17 cellular contexts compared by ENCODE assay signal in genomic region chr9:125548141-125548540, GRCh38.
DNase-seq lines count a peak whose midpoint lies in the region; ATAC-seq and TF ChIP-seq lines count a peak whose summit lies in the region.
"Had no signal": no experiment of that assay in that cellular context is flagged by ENCODE, and none has a peak within 500 bp of the region (broad histone marks: within the 10 kb centered on the region; RNA-seq: fewer than 3 reads in every experiment).

No MANE protein-coding gene starts in this region.

- H3K9me2 ChIP-seq in Karpas-422 (replicated peaks; ENCODE audit: insufficient read depth, low read length) = no peaks in the 10 kb centered on the region
- H3K9me2 ChIP-seq: SK-N-SH had no signal

- H3K4me3 ChIP-seq in esophagus muscularis mucosa (no peak overlapping the region), HAP-1 (no peak overlapping the region), Karpas-422 (ENCODE audit: low read length) (no peak overlapping the region)
- H3K4me3 ChIP-seq: A549, K562 had no signal

- DNase-seq in NCI-H510A treated with DMSO at 0.1 percent for 48 hours (lab: John Stamatoyannopoulos, UW) = peak; percentile 18
- no peak for DNase-seq in NCI-H510A (lab: John Stamatoyannopoulos, UW)
- DNase-seq in HuH-7 (ENCODE audit: low spot score) = peak; percentile 23
- no peak for DNase-seq in esophagus muscularis mucosa (ENCODE audit: extremely low spot score)
- DNase-seq in progenitor cell of endocrine pancreas (ENCODE audit: low spot score, unreplicated experiment) = no peak
- no peak for DNase-seq in activated naive CD4-positive, alpha-beta T cell treated with anti-CD3 and anti-CD28 coated beads, Interleukin-2, amount 50 U/mL, for 72 hours (ENCODE audit: low spot score in 2 of 2)
- no peak for DNase-seq in HAP-1 (ENCODE audit: low spot score in 2 of 2)
- no peak for DNase-seq in Karpas-422
- DNase-seq: EL, NCI-H1048, NCI-H187 treated with DMSO at 0.1 percent for 48 hours, NCI-H2171 treated with DMSO at 0.1 percent for 48 hours, NCI-H526, SK-N-SH had no signal

- H3K9me3 ChIP-seq in esophagus muscularis mucosa (no peaks in the 10 kb centered on the region), HAP-1 (no peaks in the 10 kb centered on the region), Karpas-422 (ENCODE audit: low read length) (no peaks in the 10 kb centered on the region)
- H3K9me3 ChIP-seq: A549, SK-N-SH had no signal

- intact Hi-C loops in esophagus muscularis mucosa (cut with DNase I) = no loop called here

- H3K79me2 ChIP-seq in Karpas-422 (ENCODE audit: low read length) = 0 out of 2 replicates have a peak, but pooled peaks cover 4% of the 10 kb centered on the region

- H3K9ac ChIP-seq in Karpas-422 (ENCODE audit: low read length) = no peak overlapping the region
- H3K9ac ChIP-seq: SK-N-SH had no signal

- H3K36me3 Mint-ChIP-seq in progenitor cell of endocrine pancreas (ENCODE audit: insufficient read depth) = no peaks in the 10 kb centered on the region
- no peaks in the 10 kb centered on the region for H3K36me3 Mint-ChIP-seq in activated naive CD4-positive, alpha-beta T cell treated with anti-CD3 and anti-CD28 coated beads, Interleukin-2, amount 50 U/mL, for 72 hours

- TF ChIP-seq CTCF in esophagus muscularis mucosa (IDR thresholded peaks at IDR 0.05) (no peak), progenitor cell of endocrine pancreas (IDR thresholded peaks at IDR 0.05; ENCODE audit: unreplicated experiment) (no peak)

- H3K27me3 ChIP-seq in esophagus muscularis mucosa (no peaks in the 10 kb centered on the region), HAP-1 (ENCODE audit: low read depth) (no peaks in the 10 kb centered on the region), Karpas-422 (ENCODE audit: low read length) (no peaks in the 10 kb centered on the region)

- H4K20me1 ChIP-seq in Karpas-422 (ENCODE audit: insufficient read depth, low read depth, low read length) = no peaks in the 10 kb centered on the region

- no peak overlapping the region for H2AFZ ChIP-seq in Karpas-422 (ENCODE audit: low read length)

- H3K36me3 ChIP-seq in esophagus muscularis mucosa (no peaks in the 10 kb centered on the region), HAP-1 (replicated peaks) (no peaks in the 10 kb centered on the region), Karpas-422 (ENCODE audit: insufficient read depth, low read length) (no peaks in the 10 kb centered on the region)

- H3K27me3 Mint-ChIP-seq in progenitor cell of endocrine pancreas = no peaks in the 10 kb centered on the region

- H3K27ac ChIP-seq in esophagus muscularis mucosa (replicated peaks in 1 of 4) = peak overlapping the region in 3 of 4 donors; percentile 61 to 75 (median 69)
- no peak overlapping the region for H3K27ac ChIP-seq in Karpas-422 (ENCODE audit: low read length)
- H3K27ac ChIP-seq: A549, C4-2B had no signal

- H3K4me1 ChIP-seq in esophagus muscularis mucosa = peaks cover 56 to 89% (median 85%) of the 10 kb centered on the region in 4 donors
- no peaks in the 10 kb centered on the region; the same call in 1 of the 2 replicates for H3K4me1 ChIP-seq in HAP-1
- no peaks in the 10 kb centered on the region for H3K4me1 ChIP-seq in Karpas-422 (ENCODE audit: low read length)

- no peak overlapping the region for H3K4me2 ChIP-seq in Karpas-422 (ENCODE audit: low read depth, low read length, poor library complexity, severe bottlenecking)
- H3K4me2 ChIP-seq: A549, SK-N-SH had no signal

- WGBS in esophagus muscularis mucosa = 89% methylated on average over 5 of the region's 5 CpGs

- H3K9me3 Mint-ChIP-seq in progenitor cell of endocrine pancreas (ENCODE audit: low read depth) = no peaks in the 10 kb centered on the region
- no peaks in the 10 kb centered on the region for H3K9me3 Mint-ChIP-seq in activated naive CD4-positive, alpha-beta T cell treated with anti-CD3 and anti-CD28 coated beads, Interleukin-2, amount 50 U/mL, for 72 hours

- in situ Hi-C loops in HAP-1 (cut with MboI; ENCODE audit: low sequenced_read_pairs) = no loop called here

- no peak for ATAC-seq in activated naive CD4-positive, alpha-beta T cell treated with anti-CD3 and anti-CD28 coated beads, Interleukin-2, amount 50 U/mL, for 72 hours
- ATAC-seq: A549, K562 had no signal

- TF ChIP-seq EP300 in esophagus muscularis mucosa (IDR thresholded peaks at IDR 0.05) = no peak

- H3K4me1 Mint-ChIP-seq in progenitor cell of endocrine pancreas (ENCODE audit: low read depth) = peaks cover 9% of the 10 kb centered on the region

- H3K27ac Mint-ChIP-seq in progenitor cell of endocrine pancreas = peak overlapping the region; percentile 57
- H3K27ac Mint-ChIP-seq in activated naive CD4-positive, alpha-beta T cell treated with anti-CD3 and anti-CD28 coated beads, Interleukin-2, amount 50 U/mL, for 72 hours = peak overlapping the region in 1 of 2 donors; percentile 44

- TF ChIP-seq POLR2A in esophagus muscularis mucosa (IDR thresholded peaks at IDR 0.05; ENCODE audit: low read depth) = no peak

- H3K4me3 Mint-ChIP-seq in progenitor cell of endocrine pancreas (ENCODE audit: low read depth) = no peak overlapping the region

Comparison
In these comparisons a context has a peak if more than half of its experiments do, and no peak if none do; other contexts are left out.
1. DNase-seq: peak in NCI-H510A treated with DMSO at 0.1 percent for 48 hours (single experiment) and HuH-7 (single experiment); none in NCI-H510A (single experiment), esophagus muscularis mucosa (single experiment), progenitor cell of endocrine pancreas (single experiment), activated naive CD4-positive, alpha-beta T cell treated with anti-CD3 and anti-CD28 coated beads, Interleukin-2, amount 50 U/mL, for 72 hours (0 of 2), HAP-1 (0 of 2) and Karpas-422 (single experiment).